In genomic region chr21:44065428-44065827, GRCh38 we compare ENCODE assay signal across 8 cellular contexts. TPM values are rescaled to one million over a fixed set of nuclear protein-coding genes. Genes with fewer than 3 reads are reported as not detected.
DNase-seq lines count a peak whose midpoint lies in the region; ATAC-seq, FAIRE-seq and TF ChIP-seq lines count a peak whose summit lies in the region.

No MANE protein-coding gene starts in this region.

- POLR2A ChIA-PET in activated CD8-positive, alpha-beta T cell treated with anti-CD3 and anti-CD28 coated beads, Interleukin-2, amount 10 ng/mL, durations not matched to agents 7 days and 5 days (lab: Charles Lee), result interaction anchor here (1.0 to 3.8 kb wide), 5 partner anchors 9 to 52 kb away, joined by 3 to 37 read pairs (median 5); no protein-coding TSS in a partner anchor

- no peak for TF ChIP-seq CTCF in fibroblast of pulmonary artery (IDR thresholded peaks at IDR 0.05; ENCODE audit: low read length, missing control alignments)
- TF ChIP-seq CTCF in D721Med (IDR thresholded peaks at IDR 0.05; ENCODE audit: insufficient read depth, missing control alignments), result no peak
- TF ChIP-seq CTCF in tibial nerve (IDR thresholded peaks at IDR 0.05), result no peak

- no peak for FAIRE-seq in D721Med (lab: Jason Lieb, UNC)
- no peak for FAIRE-seq in RCC 7860 (lab: Jason Lieb, UNC)

- TF ChIP-seq EP300 in tibial nerve (IDR thresholded peaks at IDR 0.05), result no peak

- H3K27ac Mint-ChIP-seq in activated CD8-positive, alpha-beta T cell treated with anti-CD3 and anti-CD28 coated beads, Interleukin-2, amount 10 ng/mL, durations not matched to agents 7 days and 5 days, result peak overlapping the region; percentile 99
- peak overlapping the region; percentile 92 for H3K27ac Mint-ChIP-seq in stimulated activated effector memory CD8-positive, alpha-beta T cell treated with anti-CD3 and anti-CD28 coated beads, Interleukin-12 subunit alpha, Interleukin-12 subunit beta, amount 100 ng/mL, for 72 hours

- WGBS in tibial nerve, 2 donors, result 79 to 88% methylated on average over 9 of the region's 9 CpGs

- no peaks in the 10 kb centered on the region for H3K9me3 Mint-ChIP-seq in activated CD8-positive, alpha-beta T cell treated with anti-CD3 and anti-CD28 coated beads, Interleukin-2, amount 10 ng/mL, durations not matched to agents 7 days and 5 days (ENCODE audit: insufficient read depth)
- no peaks in the 10 kb centered on the region for H3K9me3 Mint-ChIP-seq in stimulated activated effector memory CD8-positive, alpha-beta T cell treated with anti-CD3 and anti-CD28 coated beads, Interleukin-12 subunit alpha, Interleukin-12 subunit beta, amount 100 ng/mL, for 72 hours

- no peaks in the 10 kb centered on the region for H3K27me3 ChIP-seq in tibial nerve

- no peak for TF ChIP-seq POLR2A in tibial nerve (IDR thresholded peaks at IDR 0.05)

- no peaks in the 10 kb centered on the region for H3K9me3 ChIP-seq in tibial nerve

- H3K36me3 ChIP-seq in tibial nerve, result peaks cover 0 to 81% (median 6%) of the 10 kb centered on the region in 3 donors

- H3K4me3 ChIP-seq in fibroblast of pulmonary artery (replicated peaks; ENCODE audit: low read depth, low read length), result no peak overlapping the region
- no peak overlapping the region for H3K4me3 ChIP-seq in tibial nerve

- H3K27me3 Mint-ChIP-seq in activated CD8-positive, alpha-beta T cell treated with anti-CD3 and anti-CD28 coated beads, Interleukin-2, amount 10 ng/mL, durations not matched to agents 7 days and 5 days (ENCODE audit: low read depth), result no peaks in the 10 kb centered on the region

- peaks cover 59% of the 10 kb centered on the region for H3K36me3 Mint-ChIP-seq in activated CD8-positive, alpha-beta T cell treated with anti-CD3 and anti-CD28 coated beads, Interleukin-2, amount 10 ng/mL, durations not matched to agents 7 days and 5 days (ENCODE audit: low read depth)
- H3K36me3 Mint-ChIP-seq in stimulated activated effector memory CD8-positive, alpha-beta T cell treated with anti-CD3 and anti-CD28 coated beads, Interleukin-12 subunit alpha, Interleukin-12 subunit beta, amount 100 ng/mL, for 72 hours, result peaks cover 93% of the 10 kb centered on the region

- H3K4me1 Mint-ChIP-seq in activated CD8-positive, alpha-beta T cell treated with anti-CD3 and anti-CD28 coated beads, Interleukin-2, amount 10 ng/mL, durations not matched to agents 7 days and 5 days (ENCODE audit: low read depth), result peaks cover 47% of the 10 kb centered on the region
- peaks cover 42% of the 10 kb centered on the region for H3K4me1 Mint-ChIP-seq in stimulated activated effector memory CD8-positive, alpha-beta T cell treated with anti-CD3 and anti-CD28 coated beads, Interleukin-12 subunit alpha, Interleukin-12 subunit beta, amount 100 ng/mL, for 72 hours

- CTCF ChIA-PET in activated CD8-positive, alpha-beta T cell treated with anti-CD3 and anti-CD28 coated beads, Interleukin-2, amount 10 ng/mL, durations not matched to agents 7 days and 5 days (lab: Charles Lee), result interaction anchor here (1.6 kb wide), 1 partner anchor 10 kb away, joined by 6 read pairs; no protein-coding TSS in a partner anchor

- peak overlapping the region; percentile 70 for H3K4me3 Mint-ChIP-seq in activated CD8-positive, alpha-beta T cell treated with anti-CD3 and anti-CD28 coated beads, Interleukin-2, amount 10 ng/mL, durations not matched to agents 7 days and 5 days
- peak overlapping the region; percentile 67 for H3K4me3 Mint-ChIP-seq in stimulated activated effector memory CD8-positive, alpha-beta T cell treated with anti-CD3 and anti-CD28 coated beads, Interleukin-12 subunit alpha, Interleukin-12 subunit beta, amount 100 ng/mL, for 72 hours

- H3K27ac ChIP-seq in tibial nerve, result peak overlapping the region in 1 of 4 donors; percentile 25

- peaks cover 0 to 11% (median 0%) of the 10 kb centered on the region in 4 donors for H3K4me1 ChIP-seq in tibial nerve

- peak; percentile 100 for ATAC-seq in activated CD8-positive, alpha-beta T cell treated with anti-CD3 and anti-CD28 coated beads, Interleukin-2, amount 10 ng/mL, durations not matched to agents 7 days and 5 days
- ATAC-seq in stimulated activated effector memory CD8-positive, alpha-beta T cell treated with anti-CD3 and anti-CD28 coated beads, Interleukin-12 subunit alpha, Interleukin-12 subunit beta, amount 100 ng/mL, for 72 hours, result peak; percentile 99

- DNase-seq in HT1080 (ENCODE audit: low read depth), result peak; percentile 25
- DNase-seq in activated CD8-positive, alpha-beta T cell treated with anti-CD3 and anti-CD28 coated beads, Interleukin-2, amount 10 ng/mL, durations not matched to agents 7 days and 5 days, result peak; percentile 87
- peak; percentile 63 for DNase-seq in fibroblast of pulmonary artery (ENCODE audit: low read depth)
- DNase-seq in stimulated activated effector memory CD8-positive, alpha-beta T cell treated with anti-CD3 and anti-CD28 coated beads, Interleukin-12 subunit alpha, Interleukin-12 subunit beta, amount 100 ng/mL, for 72 hours (ENCODE audit: low spot score in 2 of 2), result peak; percentile 55 to 79
- no peak for DNase-seq in D721Med (ENCODE audit: insufficient read length, low spot score)
- no peak for DNase-seq in RCC 7860 (ENCODE audit: low spot score)
- DNase-seq in tibial nerve (ENCODE audit: low spot score in 2 of 2), result no peak
- no peak for DNase-seq in ecto neural progenitor cell (ENCODE audit: low spot score)

RNA-seq across cellular contexts. Expression of gene PWP2, which starts 41.8 kb away (rescaled TPM):
- 7.7 and 32.0 TPM in 2 replicates for total RNA-seq in HT1080 (2014; rRNA removed; shearing (Covaris generic))
- polyA plus RNA-seq in HT1080 (2015; cell fraction: cytosol; rRNA removed), result 3.7 and 4.3 TPM in 2 replicates
- 12.3 and 12.6 TPM in 2 replicates for polyA plus RNA-seq in HT1080 (2015; cell fraction: nucleus; rRNA removed)
- 1 to 10 TPM; 2.9 to 8.0 TPM for total RNA-seq in activated CD8-positive, alpha-beta T cell treated with anti-CD3 and anti-CD28 coated beads, Interleukin-2, amount 10 ng/mL, durations not matched to agents 7 days and 5 days
- total RNA-seq in tibial nerve, result 10 to 100 TPM in 3 of 4 donors, 1 to 10 TPM in 1; 4.7 to 22.0 (median 14.2) TPM

RNA-seq across cellular contexts. Expression of gene TRAPPC10, which starts 53.3 kb away (rescaled TPM):
- 37.6 and 40.9 TPM in 2 replicates for total RNA-seq in HT1080 (2014; rRNA removed; shearing (Covaris generic))
- 20.6 and 24.4 TPM in 2 replicates for polyA plus RNA-seq in HT1080 (2015; cell fraction: cytosol; rRNA removed)
- 37.4 and 44.9 TPM in 2 replicates for polyA plus RNA-seq in HT1080 (2015; cell fraction: nucleus; rRNA removed)
- 10 to 100 TPM; 72.2 to 82.7 TPM for total RNA-seq in activated CD8-positive, alpha-beta T cell treated with anti-CD3 and anti-CD28 coated beads, Interleukin-2, amount 10 ng/mL, durations not matched to agents 7 days and 5 days
- 10 to 100 TPM; 27.7 to 53.8 (median 38.4) TPM for total RNA-seq in tibial nerve

Comparison
In these comparisons a context has a peak if more than half of its experiments do, and no peak if none do; other contexts are left out.
1. DNase-seq: peak in HT1080 (single experiment), activated CD8-positive, alpha-beta T cell treated with anti-CD3 and anti-CD28 coated beads, Interleukin-2, amount 10 ng/mL, durations not matched to agents 7 days and 5 days (single experiment), fibroblast of pulmonary artery (single experiment) and stimulated activated effector memory CD8-positive, alpha-beta T cell treated with anti-CD3 and anti-CD28 coated beads, Interleukin-12 subunit alpha, Interleukin-12 subunit beta, amount 100 ng/mL, for 72 hours (2 of 2); none in D721Med (single experiment), RCC 7860 (single experiment), tibial nerve (0 of 2) and ecto neural progenitor cell (single experiment).